26 cellular contexts compared by ENCODE assay signal in genomic region chr17:43363926-43364285, GRCh38. TPM values are rescaled to one million over a fixed set of nuclear protein-coding genes. Genes with fewer than 3 reads are reported as not detected.
A peak's percentile ranks its signal among the peaks of the same experiment; 100 is the strongest.
DNase-seq lines count a peak whose midpoint lies in the region; ATAC-seq and TF ChIP-seq lines count a peak whose summit lies in the region.
"Had no signal": no experiment of that assay in that cellular context is flagged by ENCODE, and none has a peak within 500 bp of the region (broad histone marks: within the 10 kb centered on the region; RNA-seq: fewer than 3 reads in every experiment).

No MANE protein-coding gene starts in this region.

- H3K27ac Mint-ChIP-seq in activated CD4-positive, alpha-beta T cell treated with anti-CD3 and anti-CD28 coated beads for 36 hours = peak overlapping the region; percentile 43
- peak overlapping the region; percentile 72 to 78 for H3K27ac Mint-ChIP-seq in effector memory CD8-positive, alpha-beta T cell
- H3K27ac Mint-ChIP-seq: endodermal cell, memory B cell had no signal

- no peaks in the 10 kb centered on the region for H3K9me3 Mint-ChIP-seq in activated CD4-positive, alpha-beta T cell treated with anti-CD3 and anti-CD28 coated beads for 36 hours (ENCODE audit: low read depth)
- peaks cover 0 to 2% of the 10 kb centered on the region in 2 donors for H3K9me3 Mint-ChIP-seq in effector memory CD8-positive, alpha-beta T cell

- no peak overlapping the region for H3K9ac ChIP-seq in IMR-90 (ENCODE audit: low read depth, low read length)
- H3K9ac ChIP-seq: SK-N-SH had no signal

- peaks cover 5% of the 10 kb centered on the region; the same call in 1 of the 2 replicates for H4K20me1 ChIP-seq in IMR-90 (ENCODE audit: insufficient read depth, low read length)

- no peak overlapping the region for H3K4me3 Mint-ChIP-seq in activated CD4-positive, alpha-beta T cell treated with anti-CD3 and anti-CD28 coated beads for 36 hours
- peak overlapping the region in 1 of 2 donors; percentile 24 for H3K4me3 Mint-ChIP-seq in effector memory CD8-positive, alpha-beta T cell
- H3K4me3 Mint-ChIP-seq: endodermal cell, memory B cell had no signal

- CTCF ChIA-PET in activated CD4-positive, alpha-beta T cell treated with anti-CD3 and anti-CD28 coated beads for 36 hours (lab: Charles Lee) = no interaction called here
- CTCF ChIA-PET in IMR-90 (lab: Yijun Ruan, JAX) (no interaction called here), A673 (lab: Charles Lee) (no interaction called here)

- POLR2A ChIA-PET in activated CD4-positive, alpha-beta T cell treated with anti-CD3 and anti-CD28 coated beads for 36 hours (lab: Charles Lee) = no interaction called here
- POLR2A ChIA-PET in IMR-90 (lab: Charles Lee; ENCODE audit: unreplicated experiment) (interaction anchor here (1.1 kb wide), 1 partner anchor 48 kb away, joined by 4 read pairs; no protein-coding TSS in a partner anchor), A673 (lab: Charles Lee; ENCODE audit: low non-redundant PET) (no interaction called here)

- TF ChIP-seq CTCF in IMR-90 (conservative IDR thresholded peaks at IDR 0.05; ENCODE audit: low read depth, low read length) (no peak), psoas muscle (IDR thresholded peaks at IDR 0.05) (no peak), A673 (conservative IDR thresholded peaks at IDR 0.05; ENCODE audit: low read depth, low read length) (no peak), tibial nerve (IDR thresholded peaks at IDR 0.05) (no peak)

- H4K5ac ChIP-seq in IMR-90 (ENCODE audit: low read depth, low read length) = no peak overlapping the region

- no peak overlapping the region for H2BK15ac ChIP-seq in IMR-90 (ENCODE audit: low read depth, low read length)

- peaks cover 20% of the 10 kb centered on the region for H3K4me1 ChIP-seq in IMR-90 (ENCODE audit: control insufficient read depth, insufficient read depth, low read length)
- H3K4me1 ChIP-seq in psoas muscle = peaks cover 17% of the 10 kb centered on the region
- H3K4me1 ChIP-seq in A673 (ENCODE audit: insufficient read depth, low read length, poor library complexity, severe bottlenecking) = peaks cover 16% of the 10 kb centered on the region
- H3K4me1 ChIP-seq in tibial nerve = peaks cover 0 to 32% (median 25%) of the 10 kb centered on the region in 4 donors

- H3K23ac ChIP-seq in IMR-90 (ENCODE audit: low read depth, low read length) = no peak overlapping the region

- ATAC-seq in activated CD4-positive, alpha-beta T cell treated with anti-CD3 and anti-CD28 coated beads for 36 hours = no peak
- ATAC-seq in IMR-90 (ENCODE audit: low read depth) (no peak), psoas muscle (no peak), GM19324 (IDR thresholded peaks at IDR 0.05; ENCODE audit: low FRiP score, unreplicated experiment) (no peak)
- ATAC-seq in effector memory CD8-positive, alpha-beta T cell (replicated peaks) = no peak
- ATAC-seq: Right ventricle myocardium inferior had no signal

- H3K9me1 ChIP-seq in IMR-90 (ENCODE audit: insufficient read depth, low read length) = no peaks in the 10 kb centered on the region; the same call in 1 of the 2 replicates

- peaks cover 4% of the 10 kb centered on the region for H3K36me3 Mint-ChIP-seq in activated CD4-positive, alpha-beta T cell treated with anti-CD3 and anti-CD28 coated beads for 36 hours (ENCODE audit: low read depth)
- H3K36me3 Mint-ChIP-seq in effector memory CD8-positive, alpha-beta T cell (ENCODE audit: insufficient read depth) = peaks cover 73% of the 10 kb centered on the region

- H3K4me3 ChIP-seq in IMR-90 (ENCODE audit: insufficient read depth, low read depth, low read length) = no peak overlapping the region
- no peak overlapping the region for H3K4me3 ChIP-seq in psoas muscle
- no peak overlapping the region for H3K4me3 ChIP-seq in A673 (ENCODE audit: low read depth, low read length, poor library complexity, severe bottlenecking)
- no peak overlapping the region for H3K4me3 ChIP-seq in tibial nerve
- H3K4me3 ChIP-seq: upper lobe of left lung had no signal

- H3K27me3 ChIP-seq in IMR-90 (ENCODE audit: control insufficient read depth, insufficient read depth, low read length) (no peaks in the 10 kb centered on the region), psoas muscle (ENCODE audit: insufficient read depth in 3 of 3, low read length in 2 of 3) (no peaks in the 10 kb centered on the region), A673 (replicated peaks; ENCODE audit: insufficient read depth, low read depth, low read length, poor library complexity) (no peaks in the 10 kb centered on the region), tibial nerve (no peaks in the 10 kb centered on the region)
- H3K27me3 ChIP-seq: upper lobe of left lung had no signal

- H3K4me1 Mint-ChIP-seq in activated CD4-positive, alpha-beta T cell treated with anti-CD3 and anti-CD28 coated beads for 36 hours = peaks cover 48% of the 10 kb centered on the region
- H3K4me1 Mint-ChIP-seq in effector memory CD8-positive, alpha-beta T cell (ENCODE audit: low read depth in 2 of 2) = peaks cover 34 to 46% of the 10 kb centered on the region in 2 donors

- no peak overlapping the region for H3K18ac ChIP-seq in IMR-90 (ENCODE audit: low read depth, low read length)

- WGBS in IMR-90 (ENCODE audit: extremely low coverage in 2 of 2, insufficient read length in 1 of 2), 2 experiments = 86% methylated on average over 5 of the region's 10 CpGs; no CpG with 5 or more reads in 1 of the 2 experiments
- 75 to 88% (median 77%) methylated on average over 10 of the region's 10 CpGs for WGBS in psoas muscle, 3 donors
- WGBS in tibial nerve, 2 donors = 86 to 90% methylated on average over 10 of the region's 10 CpGs

- TF ChIP-seq EP300 in tibial nerve (IDR thresholded peaks at IDR 0.05) = no peak

- H3K9me3 ChIP-seq in IMR-90 (ENCODE audit: control insufficient read depth, insufficient read depth, low read length) (no peaks in the 10 kb centered on the region), psoas muscle (no peaks in the 10 kb centered on the region), A673 (ENCODE audit: low read depth, low read length, poor library complexity, severe bottlenecking) (no peaks in the 10 kb centered on the region), tibial nerve (no peaks in the 10 kb centered on the region)
- H3K9me3 ChIP-seq: SK-N-SH, upper lobe of left lung had no signal

- no peak for DNase-seq in activated CD4-positive, alpha-beta T cell treated with anti-CD3 and anti-CD28 coated beads for 36 hours
- DNase-seq in activated CD4-positive, alpha-beta T cell treated with anti-CD3 and anti-CD28 coated beads, Interleukin-2, amount 50 U/mL, for 48 hours = no peak
- no peak for DNase-seq in IMR-90
- DNase-seq in effector memory CD8-positive, alpha-beta T cell = no peak
- no peak for DNase-seq in psoas muscle
- DNase-seq in A673 (ENCODE audit: low spot score) = no peak
- no peak for DNase-seq in tibial nerve (ENCODE audit: low spot score in 2 of 2)
- DNase-seq: activated CD4-positive, alpha-beta T cell treated with anti-CD3 and anti-CD28 coated beads for 1 hour; activated gamma-delta T cell; activated T-cell treated with anti-CD3 and anti-CD28 coated beads, Interleukin-2, amount 50 U/mL, for 1 hour; AML-193; caudate nucleus; CD8-positive, alpha-beta memory T cell; cortex of kidney; glutamatergic neuron; Karpas-422; NCI-H1930; NCI-H524 treated with DMSO at 0.1 percent for 48 hours; NK-92 treated with Interleukin-12 subunit alpha and Interleukin-12 subunit beta, amount 100 ng/mL, for 24 hours; SK-N-SH; stimulated activated CD4-positive, alpha-beta T cell treated with anti-CD3 and anti-CD28 coated beads, Interleukin-4, amount 100 ng/mL, for 4 hours had no signal

- H2BK5ac ChIP-seq in IMR-90 (ENCODE audit: low read depth, low read length, poor library complexity, severe bottlenecking) = no peak overlapping the region

- H3K4me2 ChIP-seq in IMR-90 (ENCODE audit: low read depth, low read length) = no peak overlapping the region
- H3K4me2 ChIP-seq: SK-N-SH had no signal

- H3K56ac ChIP-seq in IMR-90 (ENCODE audit: extremely low read depth, insufficient read depth, low read length) = no peak overlapping the region

- no peak overlapping the region for H3K4ac ChIP-seq in IMR-90 (ENCODE audit: low read depth, low read length)

- H3K36me3 ChIP-seq in IMR-90 (ENCODE audit: control insufficient read depth, insufficient read depth, low read length) (no peaks in the 10 kb centered on the region), psoas muscle (ENCODE audit: insufficient read depth in 1 of 2, low read depth in 1 of 2) (no peaks in the 10 kb centered on the region), A673 (ENCODE audit: insufficient read depth, low read length, poor library complexity, severe bottlenecking) (no peaks in the 10 kb centered on the region), tibial nerve (no peaks in the 10 kb centered on the region)
- H3K36me3 ChIP-seq: upper lobe of left lung had no signal

- in situ Hi-C loops in IMR-90 (cut with MboI; ENCODE audit: low sequenced_read_pairs) = loop anchor here (25.0 kb wide), 1 partner anchor 377 kb away; the partner anchor contains the start of genes PTGES3L, RPL27 and RUNDC1

- peak overlapping the region; percentile 7 for H2AK9ac ChIP-seq in IMR-90 (replicated peaks; ENCODE audit: low read depth, low read length, poor library complexity)

- dilution Hi-C loops in IMR-90 (cut with HindIII; ENCODE audit: low sequenced_read_pairs, unreplicated experiment) = no loop called here

- no peak overlapping the region for H3K14ac ChIP-seq in IMR-90 (replicated peaks; ENCODE audit: low read depth, low read length)

- H3K27ac ChIP-seq in IMR-90 (ENCODE audit: insufficient read depth, low read length) = no peak overlapping the region
- H3K27ac ChIP-seq in psoas muscle = peak overlapping the region; percentile 11
- H3K27ac ChIP-seq in A673 (ENCODE audit: low read depth, low read length, poor library complexity, severe bottlenecking) = no peak overlapping the region
- H3K27ac ChIP-seq in tibial nerve = no peak overlapping the region
- H3K27ac ChIP-seq: upper lobe of left lung had no signal

- intact Hi-C loops in activated CD4-positive, alpha-beta T cell treated with anti-CD3 and anti-CD28 coated beads for 36 hours (cut with DNase I, micrococcal nuclease) = no loop called here
- intact Hi-C loops in IMR-90 (cut with micrococcal nuclease) (no loop called here), psoas muscle (cut with DNase I) (no loop called here), A673 (cut with micrococcal nuclease; ENCODE audit: unreplicated experiment) (no loop called here)

- no peak overlapping the region for H2BK120ac ChIP-seq in IMR-90 (ENCODE audit: low read depth, low read length)

- no TSS peak for BruUV-seq in IMR-90 (replicated peaks; lab: Mats Ljungman, UMichigan)
- no TSS peak for BruUV-seq in A673 (replicated peaks; lab: Mats Ljungman, UMichigan)

- TF ChIP-seq RAD21 in IMR-90 (IDR thresholded peaks at IDR 0.05; ENCODE audit: low read length) = no peak

- no peak overlapping the region for H2AFZ ChIP-seq in IMR-90 (replicated peaks; ENCODE audit: low read length, poor library complexity)

- H3K27me3 Mint-ChIP-seq in activated CD4-positive, alpha-beta T cell treated with anti-CD3 and anti-CD28 coated beads for 36 hours = peaks cover 4% of the 10 kb centered on the region
- H3K27me3 Mint-ChIP-seq in effector memory CD8-positive, alpha-beta T cell = peaks cover 6 to 9% of the 10 kb centered on the region in 2 donors
- H3K27me3 Mint-ChIP-seq: memory B cell had no signal

- H3K79me1 ChIP-seq in IMR-90 (ENCODE audit: low read depth in 1 of 2, low read length in 2 of 2) = peaks cover 0 to 16% of the 10 kb centered on the region in 2 experiments; a peak in 2 of 4 replicates

- TF ChIP-seq POLR2A in IMR-90 (IDR thresholded peaks at IDR 0.05; ENCODE audit: low read depth, low read length) (no peak), tibial nerve (IDR thresholded peaks at IDR 0.05) (no peak)

- H2AK5ac ChIP-seq in IMR-90 (ENCODE audit: low read depth, low read length) = no peak overlapping the region

- no peak overlapping the region for H2BK20ac ChIP-seq in IMR-90 (ENCODE audit: low read depth, low read length)

- H4K8ac ChIP-seq in IMR-90 (ENCODE audit: low read depth in 2 of 2, low read length in 2 of 2) = no peak overlapping the region

- H4K91ac ChIP-seq in IMR-90 (ENCODE audit: insufficient read depth, low read depth, low read length) = no peak overlapping the region

RNA-seq across cellular contexts. Expression of gene ARL4D, which starts 34.9 kb away (rescaled TPM):
- 1 to 10 TPM; 2.0 to 2.3 TPM for total RNA-seq in activated CD4-positive, alpha-beta T cell treated with anti-CD3 and anti-CD28 coated beads for 36 hours
- total RNA-seq in IMR-90 (2012; rRNA removed) = 12.5 and 12.8 TPM in 2 replicates
- 25.5 and 30.7 TPM in 2 replicates for polyA plus RNA-seq in IMR-90 (2012; rRNA removed)
- 25.6 and 28.6 TPM in 2 replicates for polyA plus RNA-seq in IMR-90 (2012; cell fraction: cytosol; rRNA removed)
- 8.6 and 16.0 TPM in 2 replicates for polyA plus RNA-seq in IMR-90 (2012; cell fraction: nucleus; rRNA removed; ENCODE audit: low replicate concordance)
- total RNA-seq in psoas muscle = 1 to 10 TPM in 3 of 4 donors, under 1 TPM in 1; 0.69 to 1.8 (median 1.4) TPM
- 1 to 10 TPM; 1.3 to 6.5 (median 2.4) TPM for polyA plus RNA-seq in psoas muscle
- total RNA-seq in A673 (2021) = 4.3 and 5.5 TPM in 2 replicates
- total RNA-seq in tibial nerve = 10 to 100 TPM; 27.9 to 65.8 (median 53.0) TPM
